In the genomic region with DNA sequence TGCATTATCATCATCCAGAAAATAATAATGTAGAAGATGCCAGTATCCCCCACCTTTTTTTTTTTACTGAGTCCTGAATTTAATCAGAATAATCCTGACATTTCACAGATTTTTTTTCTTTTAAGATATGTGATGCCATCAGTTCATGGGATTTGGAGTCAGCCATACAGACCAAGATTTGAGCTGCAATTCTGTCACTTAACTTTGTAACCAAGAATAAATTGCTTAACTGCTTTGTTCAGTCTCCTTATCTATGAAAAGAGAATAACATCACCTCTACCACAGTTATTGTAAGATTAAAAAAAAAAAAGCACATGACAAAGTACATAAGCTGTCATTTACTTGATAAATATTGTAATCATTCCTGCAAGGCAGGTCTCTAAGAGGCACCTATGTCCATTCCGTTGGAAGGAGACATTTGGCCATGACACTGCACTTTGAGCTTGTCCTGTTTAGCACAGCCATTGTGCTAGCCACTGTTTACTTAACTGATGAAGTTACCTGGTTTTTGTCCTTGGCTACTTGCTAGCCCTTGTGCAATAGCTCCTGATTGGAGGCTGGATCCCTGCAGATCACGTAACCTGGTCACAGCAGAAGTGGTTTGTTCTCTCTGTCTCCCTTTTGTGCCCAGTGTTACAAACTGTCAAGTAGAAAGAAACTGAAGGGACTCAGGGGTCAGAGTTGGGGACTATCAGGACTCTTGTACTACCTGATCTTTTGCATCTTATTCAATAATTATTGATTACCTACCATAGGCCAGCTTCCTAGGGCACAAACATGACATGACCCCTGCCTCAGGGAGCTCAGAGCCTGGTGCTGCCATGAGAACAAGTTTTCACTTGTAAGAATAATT, we compare ENCODE assay signal across 1 cellular context.
A peak's percentile ranks its signal among the peaks of the same experiment; 100 is the strongest.
TF ChIP-seq lines count a peak whose summit lies in the region.

No MANE protein-coding gene starts in this region.

TF ChIP-seq in HepG2, 621 proteins besides CTCF, POLR2A, EP300 and RAD21 (continued from another document and continues in another):
- TF ChIP-seq, protein P1, sequence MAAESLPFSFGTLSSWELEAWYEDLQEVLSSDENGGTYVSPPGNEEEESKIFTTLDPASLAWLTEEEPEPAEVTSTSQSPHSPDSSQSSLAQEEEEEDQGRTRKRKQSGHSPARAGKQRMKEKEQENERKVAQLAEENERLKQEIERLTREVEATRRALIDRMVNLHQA (CRISPR knock-in tag; IDR thresholded peaks at IDR 0.05), result no peak
- TF ChIP-seq HOXD1 (CRISPR knock-in tag; IDR thresholded peaks at IDR 0.05) (peak; percentile 96), SOX6 (IDR thresholded peaks at IDR 0.05) (no peak), SOX6 (CRISPR knock-in tag; IDR thresholded peaks at IDR 0.05) (peak; percentile 100), ZNF570 (CRISPR knock-in tag; IDR thresholded peaks at IDR 0.05; ENCODE audit: borderline replicate concordance) (no peak), PCBP2 (optimal IDR thresholded peaks at IDR 0.05; ENCODE audit: low read depth, low read length, poor library complexity, severe bottlenecking) (no peak), ZNF747 (CRISPR knock-in tag; IDR thresholded peaks at IDR 0.05; ENCODE audit: borderline replicate concordance) (no peak), TCF7 (IDR thresholded peaks at IDR 0.05; ENCODE audit: low read depth) (peak; percentile 91), HNRNPLL (IDR thresholded peaks at IDR 0.05; ENCODE audit: low read depth, low read length, poor library complexity, severe bottlenecking) (no peak), GTF2F1 (IDR thresholded peaks at IDR 0.05; ENCODE audit: low read length) (peak; percentile 43; the same call in 1 of the 2 replicates), ZNF710 (CRISPR knock-in tag; IDR thresholded peaks at IDR 0.05; ENCODE audit: borderline replicate concordance) (peak; percentile 97; the same call in 1 of the 2 replicates), ZNF839 (CRISPR knock-in tag; IDR thresholded peaks at IDR 0.05; ENCODE audit: borderline replicate concordance) (no peak), SMARCC2 (IDR thresholded peaks at IDR 0.05) (no peak), TOE1 (CRISPR knock-in tag; IDR thresholded peaks at IDR 0.05) (peak; percentile 86; the same call in 1 of the 2 replicates), HNF4G (IDR thresholded peaks at IDR 0.05; ENCODE audit: borderline replicate concordance, low read depth, low read length) (peak; percentile 95), HNF4G (CRISPR knock-in tag; IDR thresholded peaks at IDR 0.05; ENCODE audit: borderline replicate concordance, low read depth) (peak; percentile 99), HOXA7 (CRISPR knock-in tag; IDR thresholded peaks at IDR 0.05) (no peak), NFE2L1 (CRISPR knock-in tag; IDR thresholded peaks at IDR 0.05; ENCODE audit: borderline replicate concordance) (no peak), ZBTB39 (CRISPR knock-in tag; IDR thresholded peaks at IDR 0.05) (0 out of 2 replicates have a peak, but pooled peaks have one; percentile 57), FLYWCH1 (CRISPR knock-in tag; IDR thresholded peaks at IDR 0.05) (no peak), FOXK1 (CRISPR knock-in tag; IDR thresholded peaks at IDR 0.05; ENCODE audit: borderline replicate concordance, low read depth) (peak; percentile 96), ZNF34 (CRISPR knock-in tag; IDR thresholded peaks at IDR 0.05; ENCODE audit: borderline replicate concordance) (no peak; the same call in 1 of the 2 replicates), ZNF720 (CRISPR knock-in tag; IDR thresholded peaks at IDR 0.05) (no peak), IRX3 (CRISPR knock-in tag; IDR thresholded peaks at IDR 0.05; ENCODE audit: borderline replicate concordance, low read depth) (no peak), SMC3 (IDR thresholded peaks at IDR 0.05; ENCODE audit: low read length) (peak; percentile 56), ZNF614 (CRISPR knock-in tag; IDR thresholded peaks at IDR 0.05; ENCODE audit: borderline replicate concordance) (peak; percentile 99), HNRNPL (IDR thresholded peaks at IDR 0.05; ENCODE audit: low read depth, low read length) (no peak), POLR2AphosphoS5 (IDR thresholded peaks at IDR 0.05; ENCODE audit: low read depth, low read length) (peak; percentile 62), ZNF382 (CRISPR knock-in tag; IDR thresholded peaks at IDR 0.05; ENCODE audit: borderline replicate concordance) (no peak), ZNF446 (CRISPR knock-in tag; IDR thresholded peaks at IDR 0.05) (0 out of 2 replicates have a peak, but pooled peaks have one; percentile 40), CEBPB (IDR thresholded peaks at IDR 0.05; ENCODE audit: borderline replicate concordance, low read depth, low read length) (peak; percentile 100), ISX (CRISPR knock-in tag; conservative IDR thresholded peaks at IDR 0.05) (no peak), ZNF333 (CRISPR knock-in tag; IDR thresholded peaks at IDR 0.05; ENCODE audit: borderline replicate concordance) (no peak), KDM2A (CRISPR knock-in tag; IDR thresholded peaks at IDR 0.05; ENCODE audit: borderline replicate concordance, low read depth) (peak; percentile 68), ZEB1 (IDR thresholded peaks at IDR 0.05; ENCODE audit: insufficient replicate concordance, low read depth) (peak; percentile 100), MYC (CRISPR knock-in tag; IDR thresholded peaks at IDR 0.05; ENCODE audit: borderline replicate concordance) (peak; percentile 68; the same call in 1 of the 2 replicates)
- TF ChIP-seq, protein P2, sequence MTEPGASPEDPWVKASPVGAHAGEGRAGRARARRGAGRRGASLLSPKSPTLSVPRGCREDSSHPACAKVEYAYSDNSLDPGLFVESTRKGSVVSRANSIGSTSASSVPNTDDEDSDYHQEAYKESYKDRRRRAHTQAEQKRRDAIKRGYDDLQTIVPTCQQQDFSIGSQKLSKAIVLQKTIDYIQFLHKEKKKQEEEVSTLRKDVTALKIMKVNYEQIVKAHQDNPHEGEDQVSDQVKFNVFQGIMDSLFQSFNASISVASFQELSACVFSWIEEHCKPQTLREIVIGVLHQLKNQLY (CRISPR knock-in tag; IDR thresholded peaks at IDR 0.05), result peak; percentile 97
- TF ChIP-seq, protein P3, sequence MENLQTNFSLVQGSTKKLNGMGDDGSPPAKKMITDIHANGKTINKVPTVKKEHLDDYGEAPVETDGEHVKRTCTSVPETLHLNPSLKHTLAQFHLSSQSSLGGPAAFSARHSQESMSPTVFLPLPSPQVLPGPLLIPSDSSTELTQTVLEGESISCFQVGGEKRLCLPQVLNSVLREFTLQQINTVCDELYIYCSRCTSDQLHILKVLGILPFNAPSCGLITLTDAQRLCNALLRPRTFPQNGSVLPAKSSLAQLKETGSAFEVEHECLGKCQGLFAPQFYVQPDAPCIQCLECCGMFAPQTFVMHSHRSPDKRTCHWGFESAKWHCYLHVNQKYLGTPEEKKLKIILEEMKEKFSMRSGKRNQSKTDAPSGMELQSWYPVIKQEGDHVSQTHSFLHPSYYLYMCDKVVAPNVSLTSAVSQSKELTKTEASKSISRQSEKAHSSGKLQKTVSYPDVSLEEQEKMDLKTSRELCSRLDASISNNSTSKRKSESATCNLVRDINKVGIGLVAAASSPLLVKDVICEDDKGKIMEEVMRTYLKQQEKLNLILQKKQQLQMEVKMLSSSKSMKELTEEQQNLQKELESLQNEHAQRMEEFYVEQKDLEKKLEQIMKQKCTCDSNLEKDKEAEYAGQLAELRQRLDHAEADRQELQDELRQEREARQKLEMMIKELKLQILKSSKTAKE (CRISPR knock-in tag; IDR thresholded peaks at IDR 0.05; ENCODE audit: borderline replicate concordance), result peak; percentile 98
- TF ChIP-seq, protein P4, sequence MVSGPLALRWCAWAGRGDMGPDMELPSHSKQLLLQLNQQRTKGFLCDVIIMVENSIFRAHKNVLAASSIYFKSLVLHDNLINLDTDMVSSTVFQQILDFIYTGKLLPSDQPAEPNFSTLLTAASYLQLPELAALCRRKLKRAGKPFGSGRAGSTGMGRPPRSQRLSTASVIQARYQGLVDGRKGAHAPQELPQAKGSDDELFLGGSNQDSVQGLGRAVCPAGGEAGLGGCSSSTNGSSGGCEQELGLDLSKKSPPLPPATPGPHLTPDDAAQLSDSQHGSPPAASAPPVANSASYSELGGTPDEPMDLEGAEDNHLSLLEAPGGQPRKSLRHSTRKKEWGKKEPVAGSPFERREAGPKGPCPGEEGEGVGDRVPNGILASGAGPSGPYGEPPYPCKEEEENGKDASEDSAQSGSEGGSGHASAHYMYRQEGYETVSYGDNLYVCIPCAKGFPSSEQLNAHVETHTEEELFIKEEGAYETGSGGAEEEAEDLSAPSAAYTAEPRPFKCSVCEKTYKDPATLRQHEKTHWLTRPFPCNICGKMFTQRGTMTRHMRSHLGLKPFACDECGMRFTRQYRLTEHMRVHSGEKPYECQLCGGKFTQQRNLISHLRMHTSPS (CRISPR knock-in tag; IDR thresholded peaks at IDR 0.05; ENCODE audit: low read depth), result peak; percentile 83
- TF ChIP-seq, protein P5, sequence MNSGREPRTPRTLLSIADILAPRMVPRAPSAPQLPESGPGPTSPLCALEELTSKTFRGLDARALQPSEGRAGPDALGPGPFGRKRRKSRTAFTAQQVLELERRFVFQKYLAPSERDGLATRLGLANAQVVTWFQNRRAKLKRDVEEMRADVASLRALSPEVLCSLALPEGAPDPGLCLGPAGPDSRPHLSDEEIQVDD (CRISPR knock-in tag; IDR thresholded peaks at IDR 0.05; ENCODE audit: borderline replicate concordance), result no peak
- TF ChIP-seq, protein P6, sequence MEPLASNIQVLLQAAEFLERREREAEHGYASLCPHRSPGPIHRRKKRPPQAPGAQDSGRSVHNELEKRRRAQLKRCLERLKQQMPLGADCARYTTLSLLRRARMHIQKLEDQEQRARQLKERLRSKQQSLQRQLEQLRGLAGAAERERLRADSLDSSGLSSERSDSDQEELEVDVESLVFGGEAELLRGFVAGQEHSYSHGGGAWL (CRISPR knock-in tag; IDR thresholded peaks at IDR 0.05), result no peak
- TF ChIP-seq, protein P7, sequence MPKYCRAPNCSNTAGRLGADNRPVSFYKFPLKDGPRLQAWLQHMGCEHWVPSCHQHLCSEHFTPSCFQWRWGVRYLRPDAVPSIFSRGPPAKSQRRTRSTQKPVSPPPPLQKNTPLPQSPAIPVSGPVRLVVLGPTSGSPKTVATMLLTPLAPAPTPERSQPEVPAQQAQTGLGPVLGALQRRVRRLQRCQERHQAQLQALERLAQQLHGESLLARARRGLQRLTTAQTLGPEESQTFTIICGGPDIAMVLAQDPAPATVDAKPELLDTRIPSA (CRISPR knock-in tag; IDR thresholded peaks at IDR 0.05; ENCODE audit: borderline replicate concordance), result no peak; the same call in 1 of the 2 replicates
- TF ChIP-seq, protein P8, sequence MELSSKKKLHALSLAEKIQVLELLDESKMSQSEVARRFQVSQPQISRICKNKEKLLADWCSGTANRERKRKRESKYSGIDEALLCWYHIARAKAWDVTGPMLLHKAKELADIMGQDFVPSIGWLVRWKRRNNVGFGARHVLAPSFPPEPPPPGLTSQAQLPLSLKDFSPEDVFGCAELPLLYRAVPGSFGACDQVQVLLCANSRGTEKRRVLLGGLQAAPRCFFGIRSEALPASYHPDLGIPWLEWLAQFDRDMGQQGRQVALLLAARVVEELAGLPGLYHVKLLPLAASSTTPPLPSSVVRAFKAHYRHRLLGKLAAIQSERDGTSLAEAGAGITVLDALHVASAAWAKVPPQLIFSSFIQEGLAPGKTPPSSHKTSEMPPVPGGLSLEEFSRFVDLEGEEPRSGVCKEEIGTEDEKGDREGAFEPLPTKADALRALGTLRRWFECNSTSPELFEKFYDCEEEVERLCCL (CRISPR knock-in tag; IDR thresholded peaks at IDR 0.05; ENCODE audit: borderline replicate concordance), result no peak
- TF ChIP-seq, protein P9, sequence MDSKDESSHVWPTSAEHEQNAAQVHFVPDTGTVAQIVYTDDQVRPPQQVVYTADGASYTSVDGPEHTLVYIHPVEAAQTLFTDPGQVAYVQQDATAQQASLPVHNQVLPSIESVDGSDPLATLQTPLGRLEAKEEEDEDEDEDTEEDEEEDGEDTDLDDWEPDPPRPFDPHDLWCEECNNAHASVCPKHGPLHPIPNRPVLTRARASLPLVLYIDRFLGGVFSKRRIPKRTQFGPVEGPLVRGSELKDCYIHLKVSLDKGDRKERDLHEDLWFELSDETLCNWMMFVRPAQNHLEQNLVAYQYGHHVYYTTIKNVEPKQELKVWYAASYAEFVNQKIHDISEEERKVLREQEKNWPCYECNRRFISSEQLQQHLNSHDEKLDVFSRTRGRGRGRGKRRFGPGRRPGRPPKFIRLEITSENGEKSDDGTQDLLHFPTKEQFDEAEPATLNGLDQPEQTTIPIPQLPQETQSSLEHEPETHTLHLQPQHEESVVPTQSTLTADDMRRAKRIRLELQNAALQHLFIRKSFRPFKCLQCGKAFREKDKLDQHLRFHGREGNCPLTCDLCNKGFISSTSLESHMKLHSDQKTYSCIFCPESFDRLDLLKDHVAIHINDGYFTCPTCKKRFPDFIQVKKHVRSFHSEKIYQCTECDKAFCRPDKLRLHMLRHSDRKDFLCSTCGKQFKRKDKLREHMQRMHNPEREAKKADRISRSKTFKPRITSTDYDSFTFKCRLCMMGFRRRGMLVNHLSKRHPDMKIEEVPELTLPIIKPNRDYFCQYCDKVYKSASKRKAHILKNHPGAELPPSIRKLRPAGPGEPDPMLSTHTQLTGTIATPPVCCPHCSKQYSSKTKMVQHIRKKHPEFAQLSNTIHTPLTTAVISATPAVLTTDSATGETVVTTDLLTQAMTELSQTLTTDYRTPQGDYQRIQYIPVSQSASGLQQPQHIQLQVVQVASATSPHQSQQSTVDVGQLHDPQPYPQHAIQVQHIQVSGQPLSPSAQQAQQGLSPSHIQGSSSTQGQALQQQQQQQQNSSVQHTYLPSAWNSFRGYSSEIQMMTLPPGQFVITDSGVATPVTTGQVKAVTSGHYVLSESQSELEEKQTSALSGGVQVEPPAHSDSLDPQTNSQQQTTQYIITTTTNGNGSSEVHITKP (CRISPR knock-in tag; IDR thresholded peaks at IDR 0.05; ENCODE audit: low read depth), result peak; percentile 94
